13 cellular contexts compared by ENCODE assay signal in genomic region chr16:10978846-10979446, GRCh38. TPM values are rescaled to one million over a fixed set of nuclear protein-coding genes. Genes with fewer than 3 reads are reported as not detected.
DNase-seq lines count a peak whose midpoint lies in the region; ATAC-seq and TF ChIP-seq lines count a peak whose summit lies in the region.
"Had no signal": no experiment of that assay in that cellular context is flagged by ENCODE, and none has a peak within 500 bp of the region (broad histone marks: within the 10 kb centered on the region; RNA-seq: fewer than 3 reads in every experiment).

No MANE protein-coding gene starts in this region.

- peaks cover 4% of the 10 kb centered on the region for H3K79me1 ChIP-seq in mesenchymal stem cell (replicated peaks; ENCODE audit: low read length, poor library complexity, severe bottlenecking)

- H3K23ac ChIP-seq in mesenchymal stem cell (ENCODE audit: low read length in 2 of 2) = no peak overlapping the region

- no peak overlapping the region for H4K91ac ChIP-seq in mesenchymal stem cell (ENCODE audit: low read length)

- peaks cover 36 to 55% of the 10 kb centered on the region in 2 experiments for H3K36me3 ChIP-seq in mesenchymal stem cell (ENCODE audit: control insufficient read depth in 1 of 2, insufficient read depth in 2 of 2, low read depth in 1 of 2, low read length in 2 of 2)
- peaks cover 12 to 67% (median 55%) of the 10 kb centered on the region in 4 donors for H3K36me3 ChIP-seq in stomach

- H2BK5ac ChIP-seq in mesenchymal stem cell (ENCODE audit: low read depth, low read length, poor library complexity, severe bottlenecking) = no peak overlapping the region

- WGBS in mesenchymal stem cell = 91% methylated on average over 14 of the region's 14 CpGs
- 50 to 79% (median 60%) methylated on average over 14 of the region's 14 CpGs for WGBS in stomach, 5 donors

- DNase-seq in T-helper 2 cell treated with Interferon-gamma antibody and Interleukin-4, amounts not matched to agents 5 μg/mL and 100 μg/mL, for 36 hours (ENCODE audit: low spot score) = no peak
- DNase-seq in T-helper 2 cell (no peak), mesenchymal stem cell (no peak), stomach (no peak), NCI-H1930 (lab: John Stamatoyannopoulos, UW) (no peak)
- no peak for DNase-seq in activated T-helper 2 cell treated with anti-CD3 and anti-CD28 coated beads, Interferon-gamma antibody, Interleukin-2, Interleukin-4, amounts not matched to agents 10 μg/mL and 5 μg/mL and 100 μg/mL, durations not matched to agents 14 hours and 24 hours and 36 hours (ENCODE audit: low spot score)
- DNase-seq: 8988T, NCI-H1048, NCI-H345 had no signal

- no peaks in the 10 kb centered on the region for H3K9me3 Mint-ChIP-seq in T-helper 2 cell treated with Interferon-gamma antibody and Interleukin-4, amounts not matched to agents 5 μg/mL and 100 μg/mL, for 36 hours
- H3K9me3 Mint-ChIP-seq in activated T-helper 2 cell treated with anti-CD3 and anti-CD28 coated beads, Interferon-gamma antibody, Interleukin-2, Interleukin-4, amounts not matched to agents 10 μg/mL and 5 μg/mL and 100 μg/mL, durations not matched to agents 14 hours and 24 hours and 36 hours = no peaks in the 10 kb centered on the region

- H2BK120ac ChIP-seq in mesenchymal stem cell (ENCODE audit: low read depth, low read length) = no peak overlapping the region

- no peaks in the 10 kb centered on the region for H3K27me3 ChIP-seq in mesenchymal stem cell (ENCODE audit: control insufficient read depth in 1 of 2, insufficient read depth in 1 of 2, low read length in 2 of 2)
- H3K27me3 ChIP-seq in stomach = no peaks in the 10 kb centered on the region
- H3K27me3 ChIP-seq: testis had no signal

- peaks cover 3% of the 10 kb centered on the region for H3K4me1 ChIP-seq in mesenchymal stem cell (ENCODE audit: control insufficient read depth, insufficient read depth, low read depth, low read length)
- H3K4me1 ChIP-seq in stomach = peaks cover 17 to 39% (median 27%) of the 10 kb centered on the region in 4 donors

- peak overlapping the region; percentile 48 for H3K9ac ChIP-seq in mesenchymal stem cell (ENCODE audit: low read length)

- H3K27me3 Mint-ChIP-seq in T-helper 2 cell treated with Interferon-gamma antibody and Interleukin-4, amounts not matched to agents 5 μg/mL and 100 μg/mL, for 36 hours (ENCODE audit: low read depth) = no peaks in the 10 kb centered on the region
- H3K27me3 Mint-ChIP-seq in activated T-helper 2 cell treated with anti-CD3 and anti-CD28 coated beads, Interferon-gamma antibody, Interleukin-2, Interleukin-4, amounts not matched to agents 10 μg/mL and 5 μg/mL and 100 μg/mL, durations not matched to agents 14 hours and 24 hours and 36 hours (ENCODE audit: low read depth) = no peaks in the 10 kb centered on the region

- H3K9me3 ChIP-seq in mesenchymal stem cell (ENCODE audit: control insufficient read depth, low read length) = no peaks in the 10 kb centered on the region
- no peaks in the 10 kb centered on the region for H3K9me3 ChIP-seq in stomach
- H3K9me3 ChIP-seq: testis had no signal

- no peak overlapping the region for H3K4me3 ChIP-seq in mesenchymal stem cell (ENCODE audit: insufficient read depth in 1 of 2, low read depth in 1 of 2, low read length in 2 of 2)
- no peak overlapping the region for H3K4me3 ChIP-seq in stomach
- H3K4me3 ChIP-seq: testis had no signal

- intact Hi-C loops in activated T-helper 2 cell treated with anti-CD3 and anti-CD28 coated beads, Interferon-gamma antibody, Interleukin-2, Interleukin-4, amounts not matched to agents 10 μg/mL and 5 μg/mL and 100 μg/mL, durations not matched to agents 14 hours and 24 hours and 36 hours (cut with micrococcal nuclease) = no loop called here
- intact Hi-C loops in stomach (cut with DNase I; ENCODE audit: low total_unique reads) = no loop called here

- no peak overlapping the region for H3K4me2 ChIP-seq in mesenchymal stem cell (ENCODE audit: low read length, poor library complexity, severe bottlenecking)

- no peak overlapping the region for H2BK15ac ChIP-seq in mesenchymal stem cell (ENCODE audit: low read depth, poor library complexity, severe bottlenecking)

- H2AK5ac ChIP-seq in mesenchymal stem cell (ENCODE audit: low read length, severe bottlenecking) = no peak overlapping the region

- no peak overlapping the region for H2BK12ac ChIP-seq in mesenchymal stem cell (ENCODE audit: low read length in 2 of 2)

- H3K18ac ChIP-seq in mesenchymal stem cell (ENCODE audit: low read depth in 1 of 2, low read length in 2 of 2) = no peak overlapping the region

- TF ChIP-seq EP300 in stomach (IDR thresholded peaks at IDR 0.05) = no peak

- peak overlapping the region; percentile 10 for H3K27ac Mint-ChIP-seq in T-helper 2 cell treated with Interferon-gamma antibody and Interleukin-4, amounts not matched to agents 5 μg/mL and 100 μg/mL, for 36 hours
- peak overlapping the region; percentile 65 for H3K27ac Mint-ChIP-seq in activated T-helper 2 cell treated with anti-CD3 and anti-CD28 coated beads, Interferon-gamma antibody, Interleukin-2, Interleukin-4, amounts not matched to agents 10 μg/mL and 5 μg/mL and 100 μg/mL, durations not matched to agents 14 hours and 24 hours and 36 hours

- H3K4ac ChIP-seq in mesenchymal stem cell (ENCODE audit: low read depth in 1 of 2, low read length in 2 of 2) = no peak overlapping the region

- ATAC-seq in HG02642 (IDR thresholded peaks at IDR 0.05; ENCODE audit: poor library complexity, unreplicated experiment) = no peak
- no peak for ATAC-seq in GM19328 (IDR thresholded peaks at IDR 0.05; ENCODE audit: unreplicated experiment)
- ATAC-seq: Panc1 had no signal

- H3K4me1 Mint-ChIP-seq in T-helper 2 cell treated with Interferon-gamma antibody and Interleukin-4, amounts not matched to agents 5 μg/mL and 100 μg/mL, for 36 hours (ENCODE audit: low read depth) = peaks cover 75% of the 10 kb centered on the region
- peaks cover 68% of the 10 kb centered on the region for H3K4me1 Mint-ChIP-seq in activated T-helper 2 cell treated with anti-CD3 and anti-CD28 coated beads, Interferon-gamma antibody, Interleukin-2, Interleukin-4, amounts not matched to agents 10 μg/mL and 5 μg/mL and 100 μg/mL, durations not matched to agents 14 hours and 24 hours and 36 hours (ENCODE audit: low read depth)

- H4K8ac ChIP-seq in mesenchymal stem cell (ENCODE audit: low read length) = no peak overlapping the region

- no peak overlapping the region for H2AFZ ChIP-seq in mesenchymal stem cell (ENCODE audit: low read depth, low read length)

- no peak overlapping the region for H3K14ac ChIP-seq in mesenchymal stem cell (ENCODE audit: low read length in 2 of 2)

- H3K27ac ChIP-seq in mesenchymal stem cell (ENCODE audit: low read length, poor library complexity, severe bottlenecking) = no peak overlapping the region
- peak overlapping the region in 4 of 5 donors; percentile 53 to 78 (median 71) for H3K27ac ChIP-seq in stomach

- no peak overlapping the region for H3K4me3 Mint-ChIP-seq in T-helper 2 cell treated with Interferon-gamma antibody and Interleukin-4, amounts not matched to agents 5 μg/mL and 100 μg/mL, for 36 hours
- H3K4me3 Mint-ChIP-seq in activated T-helper 2 cell treated with anti-CD3 and anti-CD28 coated beads, Interferon-gamma antibody, Interleukin-2, Interleukin-4, amounts not matched to agents 10 μg/mL and 5 μg/mL and 100 μg/mL, durations not matched to agents 14 hours and 24 hours and 36 hours (ENCODE audit: low read depth) = no peak overlapping the region

- no peak for TF ChIP-seq CTCF in stomach (IDR thresholded peaks at IDR 0.05)

- peaks cover 48% of the 10 kb centered on the region for H3K36me3 Mint-ChIP-seq in T-helper 2 cell treated with Interferon-gamma antibody and Interleukin-4, amounts not matched to agents 5 μg/mL and 100 μg/mL, for 36 hours (ENCODE audit: low read depth)
- H3K36me3 Mint-ChIP-seq in activated T-helper 2 cell treated with anti-CD3 and anti-CD28 coated beads, Interferon-gamma antibody, Interleukin-2, Interleukin-4, amounts not matched to agents 10 μg/mL and 5 μg/mL and 100 μg/mL, durations not matched to agents 14 hours and 24 hours and 36 hours (ENCODE audit: low read depth) = peaks cover 82% of the 10 kb centered on the region

- TF ChIP-seq POLR2A in stomach (IDR thresholded peaks at IDR 0.05) = no peak

RNA-seq across cellular contexts. Expression of gene CLEC16A, which starts 34.6 kb away (rescaled TPM):
- total RNA-seq in activated T-helper 2 cell treated with anti-CD3 and anti-CD28 coated beads, Interferon-gamma antibody, Interleukin-2, Interleukin-4, amounts not matched to agents 10 μg/mL and 5 μg/mL and 100 μg/mL, durations not matched to agents 14 hours and 24 hours and 36 hours = 44.8 and 48.7 TPM in 2 replicates
- 8.6 TPM for polyA plus RNA-seq in mesenchymal stem cell (2013, experiment 1 of 2)
- polyA plus RNA-seq in mesenchymal stem cell (2013, experiment 2 of 2) = 8.3 TPM
- total RNA-seq in stomach = 100 to 1,000 TPM in 2 of 5 donors, 10 to 100 TPM in 3; 20.2 to 176 (median 66.5) TPM
- polyA plus RNA-seq in stomach = 1 to 10 TPM; 5.8 to 8.6 (median 6.7) TPM

RNA-seq across cellular contexts. Expression of gene DEXI, which starts 36.7 kb away (rescaled TPM):
- total RNA-seq in activated T-helper 2 cell treated with anti-CD3 and anti-CD28 coated beads, Interferon-gamma antibody, Interleukin-2, Interleukin-4, amounts not matched to agents 10 μg/mL and 5 μg/mL and 100 μg/mL, durations not matched to agents 14 hours and 24 hours and 36 hours = 38.5 and 38.7 TPM in 2 replicates
- 26.6 TPM for polyA plus RNA-seq in mesenchymal stem cell (2013, experiment 1 of 2)
- polyA plus RNA-seq in mesenchymal stem cell (2013, experiment 2 of 2) = 28.1 TPM
- 10 to 100 TPM; 16.5 to 97.9 (median 20.4) TPM for total RNA-seq in stomach
- 10 to 100 TPM; 23.7 to 42.8 (median 37.4) TPM for polyA plus RNA-seq in stomach
